10 cellular contexts compared by ENCODE assay signal in the genomic region with DNA sequence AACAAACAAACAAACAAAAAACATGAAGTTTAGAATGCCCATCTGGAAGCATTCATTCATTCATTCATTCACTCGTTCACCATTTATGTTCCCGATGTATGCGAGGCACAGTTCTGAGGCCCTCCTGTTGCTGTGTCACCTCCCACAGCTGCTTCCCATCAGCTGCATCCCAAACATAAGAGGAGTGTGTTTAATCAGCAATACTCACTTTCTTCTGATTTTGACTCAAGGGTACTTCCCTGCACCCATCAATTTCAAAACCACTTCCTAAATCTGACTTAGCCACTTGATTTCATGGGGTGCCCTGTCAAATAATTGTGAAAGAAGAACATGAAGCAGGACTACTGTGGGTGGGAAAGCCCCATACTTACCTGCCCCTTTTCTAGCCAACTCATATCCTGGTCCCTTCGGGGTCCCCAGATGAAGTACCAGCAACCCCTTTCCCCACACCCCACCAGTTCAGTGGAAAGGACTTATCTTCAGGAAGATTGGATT.
DNase-seq lines count a peak whose midpoint lies in the region; ATAC-seq and TF ChIP-seq lines count a peak whose summit lies in the region.
"Had no signal": no experiment of that assay in that cellular context is flagged by ENCODE, and none has a peak within 500 bp of the region (broad histone marks: within the 10 kb centered on the region; RNA-seq: fewer than 3 reads in every experiment).

No MANE protein-coding gene starts in this region.

- no peaks in the 10 kb centered on the region for H3K9me3 Mint-ChIP-seq in activated naive CD4-positive, alpha-beta T cell treated with anti-CD3 and anti-CD28 coated beads, Interleukin-2, amount 10 ng/mL, durations not matched to agents 7 days and 5 days
- no peaks in the 10 kb centered on the region for H3K9me3 Mint-ChIP-seq in stimulated activated naive B cell treated with anti-CD40 and anti-IgM and Interleukin-4, amounts not matched to agents 10 μg/mL and 1 μg/mL and 100 μg/mL, for 72 hours
- no peaks in the 10 kb centered on the region for H3K9me3 Mint-ChIP-seq in endothelial cell (ENCODE audit: unreplicated experiment)

- peak; percentile 44 for DNase-seq in activated naive CD4-positive, alpha-beta T cell treated with Interleukin-2 at 50 U/mL for 16 hours
- DNase-seq in activated naive CD4-positive, alpha-beta T cell treated with anti-CD3 and anti-CD28 coated beads, Interleukin-2, amount 10 ng/mL, durations not matched to agents 7 days and 5 days = no peak
- peak; percentile 19 for DNase-seq in NOMO-1 treated with dmso at 0.1 percent for 144 hours (lab: John Stamatoyannopoulos, UW; ENCODE audit: unreplicated experiment)
- peak; percentile 68 for DNase-seq in stimulated activated naive B cell treated with anti-CD40 and anti-IgM and Interleukin-4, amounts not matched to agents 10 μg/mL and 1 μg/mL and 100 μg/mL, for 72 hours
- DNase-seq in LoVo (ENCODE audit: low spot score) = no peak
- no peak for DNase-seq in endothelial cell (ENCODE audit: low spot score)
- no peak for DNase-seq in H7
- DNase-seq: NCI-H524 treated with DMSO at 0.1 percent for 48 hours had no signal

- CTCF ChIA-PET in activated naive CD4-positive, alpha-beta T cell treated with anti-CD3 and anti-CD28 coated beads, Interleukin-2, amount 10 ng/mL, durations not matched to agents 7 days and 5 days (lab: Charles Lee) = no interaction called here

- H3K36me3 ChIP-seq in H7 (replicated peaks; ENCODE audit: control insufficient read depth, insufficient read depth, low read length) = no peaks in the 10 kb centered on the region
- H3K36me3 ChIP-seq: neutrophil had no signal

- no peaks in the 10 kb centered on the region for H3K36me3 Mint-ChIP-seq in activated naive CD4-positive, alpha-beta T cell treated with anti-CD3 and anti-CD28 coated beads, Interleukin-2, amount 10 ng/mL, durations not matched to agents 7 days and 5 days
- H3K36me3 Mint-ChIP-seq in stimulated activated naive B cell treated with anti-CD40 and anti-IgM and Interleukin-4, amounts not matched to agents 10 μg/mL and 1 μg/mL and 100 μg/mL, for 72 hours = no peaks in the 10 kb centered on the region
- H3K36me3 Mint-ChIP-seq in endothelial cell (ENCODE audit: low read depth, unreplicated experiment) = no peaks in the 10 kb centered on the region

- H3K27ac Mint-ChIP-seq in activated naive CD4-positive, alpha-beta T cell treated with anti-CD3 and anti-CD28 coated beads, Interleukin-2, amount 10 ng/mL, durations not matched to agents 7 days and 5 days = no peak overlapping the region
- H3K27ac Mint-ChIP-seq in stimulated activated naive B cell treated with anti-CD40 and anti-IgM and Interleukin-4, amounts not matched to agents 10 μg/mL and 1 μg/mL and 100 μg/mL, for 72 hours = peak overlapping the region; percentile 72
- no peak overlapping the region for H3K27ac Mint-ChIP-seq in endothelial cell (ENCODE audit: unreplicated experiment)

- H3K4me3 Mint-ChIP-seq in activated naive CD4-positive, alpha-beta T cell treated with anti-CD3 and anti-CD28 coated beads, Interleukin-2, amount 10 ng/mL, durations not matched to agents 7 days and 5 days = no peak overlapping the region
- H3K4me3 Mint-ChIP-seq in stimulated activated naive B cell treated with anti-CD40 and anti-IgM and Interleukin-4, amounts not matched to agents 10 μg/mL and 1 μg/mL and 100 μg/mL, for 72 hours = peak overlapping the region in 1 of 2 donors; percentile 14
- no peak overlapping the region for H3K4me3 Mint-ChIP-seq in endothelial cell (ENCODE audit: unreplicated experiment)

- peaks cover 35% of the 10 kb centered on the region for H3K4me1 Mint-ChIP-seq in activated naive CD4-positive, alpha-beta T cell treated with anti-CD3 and anti-CD28 coated beads, Interleukin-2, amount 10 ng/mL, durations not matched to agents 7 days and 5 days
- peaks cover 45 to 53% of the 10 kb centered on the region in 2 donors for H3K4me1 Mint-ChIP-seq in stimulated activated naive B cell treated with anti-CD40 and anti-IgM and Interleukin-4, amounts not matched to agents 10 μg/mL and 1 μg/mL and 100 μg/mL, for 72 hours
- no peaks in the 10 kb centered on the region for H3K4me1 Mint-ChIP-seq in endothelial cell (ENCODE audit: unreplicated experiment)

- no peaks in the 10 kb centered on the region for H3K27me3 ChIP-seq in H7 (ENCODE audit: control insufficient read depth, insufficient read depth, low read length)

- TF ChIP-seq CTCF in endothelial cell (IDR thresholded peaks at IDR 0.05; ENCODE audit: unreplicated experiment) = no peak

- peak; percentile 53 for ATAC-seq in HG02798 (IDR thresholded peaks at IDR 0.05; ENCODE audit: poor library complexity, unreplicated experiment)
- ATAC-seq in stimulated activated naive B cell treated with anti-CD40 and anti-IgM and Interleukin-4, amounts not matched to agents 10 μg/mL and 1 μg/mL and 100 μg/mL, for 72 hours (replicated peaks) = peak; percentile 64 to 78

- no peak overlapping the region for H3K4me3 ChIP-seq in H7 (ENCODE audit: insufficient read depth, low read depth, low read length)

- H3K27me3 Mint-ChIP-seq in activated naive CD4-positive, alpha-beta T cell treated with anti-CD3 and anti-CD28 coated beads, Interleukin-2, amount 10 ng/mL, durations not matched to agents 7 days and 5 days = peaks cover 71% of the 10 kb centered on the region
- peaks cover 11 to 14% of the 10 kb centered on the region in 2 donors for H3K27me3 Mint-ChIP-seq in stimulated activated naive B cell treated with anti-CD40 and anti-IgM and Interleukin-4, amounts not matched to agents 10 μg/mL and 1 μg/mL and 100 μg/mL, for 72 hours
- H3K27me3 Mint-ChIP-seq in endothelial cell (ENCODE audit: unreplicated experiment) = no peaks in the 10 kb centered on the region

Comparison
In these comparisons a context has a peak if more than half of its experiments do, and no peak if none do; other contexts are left out.
1. DNase-seq: peak in activated naive CD4-positive, alpha-beta T cell treated with Interleukin-2 at 50 U/mL for 16 hours (single experiment), NOMO-1 treated with dmso at 0.1 percent for 144 hours (single experiment) and stimulated activated naive B cell treated with anti-CD40 and anti-IgM and Interleukin-4, amounts not matched to agents 10 μg/mL and 1 μg/mL and 100 μg/mL, for 72 hours (single experiment); none in activated naive CD4-positive, alpha-beta T cell treated with anti-CD3 and anti-CD28 coated beads, Interleukin-2, amount 10 ng/mL, durations not matched to agents 7 days and 5 days (single experiment), LoVo (single experiment), endothelial cell (single experiment) and H7 (single experiment).